Comparison of ENCODE assay signal across 17 cellular contexts in genomic region chr2:177616066-177616465, GRCh38.
"Had no signal": no experiment of that assay in that cellular context is flagged by ENCODE, and none has a peak within 500 bp of the region (broad histone marks: within the 10 kb centered on the region; RNA-seq: fewer than 3 reads in every experiment).

No MANE protein-coding gene starts in this region.

- H3K36me3 ChIP-seq: neutrophil, right atrium auricular region, upper lobe of left lung, uterus had no signal

- H3K27me3 ChIP-seq: foreskin keratinocyte, hepatocyte, right atrium auricular region, upper lobe of left lung, uterus had no signal

- H3K9me3 Mint-ChIP-seq: dendritic cell treated with granulocyte-macrophage colony-stimulating factor and Interleukin-4, amounts not matched to agents 40 ng/mL and 50 ng/mL, for 4 days had no signal

- H3K27ac Mint-ChIP-seq: dendritic cell treated with granulocyte-macrophage colony-stimulating factor and Interleukin-4, amounts not matched to agents 40 ng/mL and 50 ng/mL, for 4 days; effector memory CD8-positive, alpha-beta T cell had no signal

- H3K4me3 Mint-ChIP-seq: dendritic cell treated with granulocyte-macrophage colony-stimulating factor and Interleukin-4, amounts not matched to agents 40 ng/mL and 50 ng/mL, for 4 days; effector memory CD8-positive, alpha-beta T cell had no signal

- ATAC-seq: effector memory CD8-positive, alpha-beta T cell; foreskin keratinocyte; mucosa of descending colon; naive thymus-derived CD8-positive, alpha-beta T cell had no signal

- DNase-seq: cerebellar nuclear complex; effector memory CD8-positive, alpha-beta T cell; foreskin keratinocyte; head of caudate nucleus; mucosa of descending colon; naive thymus-derived CD8-positive, alpha-beta T cell; posterior cingulate gyrus; small intestine; stimulated activated CD4-positive, alpha-beta T cell treated with anti-CD3 and anti-CD28 coated beads, Interleukin-2, amount 100 ng/mL, for 48 hours; stimulated activated naive CD4-positive, alpha-beta T cell treated with Interleukin-2 at 50 U/mL for 16 hours; upper lobe of left lung; uterus had no signal

- FAIRE-seq: colon, small intestine had no signal

- H3K4me1 ChIP-seq: foreskin keratinocyte had no signal

- H3K4me3 ChIP-seq: hepatocyte, mucosa of descending colon, right atrium auricular region, upper lobe of left lung, uterus had no signal

- H3K9me3 ChIP-seq: mucosa of descending colon, neutrophil, right atrium auricular region, upper lobe of left lung, uterus had no signal

- H3K27ac ChIP-seq: foreskin keratinocyte, hepatocyte, neutrophil, right atrium auricular region, upper lobe of left lung, uterus had no signal
